ENCODE assay signal across 21 cellular contexts in the genomic region with DNA sequence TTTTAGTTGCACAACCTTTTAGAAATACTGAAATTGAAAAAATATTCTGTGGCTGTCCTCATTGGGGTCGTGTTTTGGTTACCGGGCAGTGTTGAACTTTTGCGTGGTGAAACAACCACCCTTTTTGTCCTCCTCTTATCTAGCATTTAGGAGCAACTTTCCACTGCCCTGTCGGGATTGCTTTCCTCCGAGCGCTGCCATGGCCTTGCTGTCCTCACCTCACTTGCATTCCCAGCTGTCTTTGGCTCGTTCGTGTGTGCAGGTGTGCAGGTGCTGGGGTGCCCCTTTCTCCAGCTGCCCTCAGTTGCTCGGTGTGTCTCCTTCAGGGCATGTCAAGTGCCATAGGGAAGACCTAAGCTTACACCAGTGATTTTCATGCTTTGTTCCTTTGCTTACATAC.
DNase-seq lines count a peak whose midpoint lies in the region; FAIRE-seq and TF ChIP-seq lines count a peak whose summit lies in the region.
"Had no signal": no experiment of that assay in that cellular context is flagged by ENCODE, and none has a peak within 500 bp of the region (broad histone marks: within the 10 kb centered on the region; RNA-seq: fewer than 3 reads in every experiment).

No MANE protein-coding gene starts in this region.

- no peak overlapping the region for H3K4me3 ChIP-seq in osteoblast (ENCODE audit: insufficient read depth, low read length)
- H3K4me3 ChIP-seq: GM23338 had no signal

- H3K4me1 Mint-ChIP-seq in CD14-positive monocyte: peaks cover 39% of the 10 kb centered on the region
- peaks cover 26 to 35% (median 26%) of the 10 kb centered on the region in 3 donors for H3K4me1 Mint-ChIP-seq in IgD-negative memory B cell

- H3K9me3 ChIP-seq in osteoblast (ENCODE audit: low read depth, low read length): no peaks in the 10 kb centered on the region
- H3K9me3 ChIP-seq: BE2C had no signal

- H3K27me3 ChIP-seq in osteoblast (ENCODE audit: insufficient read depth, low read length): no peaks in the 10 kb centered on the region
- H3K27me3 ChIP-seq: BE2C had no signal

- H2AFZ ChIP-seq in osteoblast (ENCODE audit: low read length): no peak overlapping the region
- H2AFZ ChIP-seq: GM23338 had no signal

- H3K27ac Mint-ChIP-seq in CD14-positive monocyte: peak overlapping the region in 6 of 7 donors; percentile 58 to 89 (median 75)
- peak overlapping the region in 2 of 3 donors; percentile 31 to 39 for H3K27ac Mint-ChIP-seq in IgD-negative memory B cell
- H3K27ac Mint-ChIP-seq: CD4-positive, alpha-beta T cell; HFFc6 had no signal

- H3K27ac ChIP-seq in osteoblast (ENCODE audit: low read depth, low read length): no peak overlapping the region

- no peak for TF ChIP-seq POLR2A in H54 (IDR thresholded peaks at IDR 0.05; ENCODE audit: low read depth, low read length)

- no peak for DNase-seq in CD14-positive monocyte (ENCODE audit: low spot score)
- DNase-seq in myocyte (ENCODE audit: low read depth): peak; percentile 58
- peak; percentile 62 for DNase-seq in osteoblast (ENCODE audit: insufficient read length, low spot score, missing footprints)
- DNase-seq in NCI-H345 (lab: John Stamatoyannopoulos, UW): no peak
- no peak for DNase-seq in H54 (ENCODE audit: insufficient read length, low spot score)
- DNase-seq in SIG-M5 treated with dmso at 0.1 percent for 504 hours (lab: John Stamatoyannopoulos, UW; ENCODE audit: unreplicated experiment): no peak
- DNase-seq in NOMO-1 treated with DMSO at 0.1 percent for 48 hours (lab: John Stamatoyannopoulos, UW; ENCODE audit: unreplicated experiment): no peak
- DNase-seq: ACHN; BE2C; C1 segment of cervical spinal cord; CD4-positive, alpha-beta T cell; DMS153; DMS79; GDM1; H7; HFFc6; IMR-90 had no signal

- H3K4me3 Mint-ChIP-seq in CD14-positive monocyte (no peak overlapping the region), IgD-negative memory B cell (no peak overlapping the region)
- H3K4me3 Mint-ChIP-seq: CD4-positive, alpha-beta T cell; GM23338; HFFc6 had no signal

- intact Hi-C loops in CD14-positive monocyte (cut with micrococcal nuclease): no loop called here

- no peaks in the 10 kb centered on the region for H3K4me1 ChIP-seq in osteoblast (ENCODE audit: insufficient read depth, low read length)

- H3K36me3 Mint-ChIP-seq in CD14-positive monocyte: peaks cover 50 to 51% of the 10 kb centered on the region in 2 donors
- H3K36me3 Mint-ChIP-seq in IgD-negative memory B cell: peaks cover 16% of the 10 kb centered on the region

- H3K79me2 ChIP-seq in osteoblast (ENCODE audit: insufficient read depth, low read length): peaks cover 63% of the 10 kb centered on the region

- peaks cover 27% of the 10 kb centered on the region for H4K20me1 ChIP-seq in osteoblast (ENCODE audit: insufficient read depth, low read length)

- FAIRE-seq in H54 (lab: Jason Lieb, UNC): no peak
- FAIRE-seq: A204.1, HTR-8/SVneo had no signal

- peaks cover 0 to 2% (median 0%) of the 10 kb centered on the region in 3 donors for H3K27me3 Mint-ChIP-seq in CD14-positive monocyte (ENCODE audit: low read depth in 3 of 3)
- no peaks in the 10 kb centered on the region for H3K27me3 Mint-ChIP-seq in IgD-negative memory B cell
- H3K27me3 Mint-ChIP-seq: CD4-positive, alpha-beta T cell had no signal

- H3K9me3 Mint-ChIP-seq in CD14-positive monocyte: peaks cover 0 to 3% (median 0%) of the 10 kb centered on the region in 7 donors
- no peaks in the 10 kb centered on the region for H3K9me3 Mint-ChIP-seq in IgD-negative memory B cell
- H3K9me3 Mint-ChIP-seq: CD4-positive, alpha-beta T cell; GM23338; HFFc6 had no signal

- H3K4me2 ChIP-seq in osteoblast (ENCODE audit: insufficient read depth, low read length): no peak overlapping the region
- H3K4me2 ChIP-seq: GM23338 had no signal

- H3K36me3 ChIP-seq in osteoblast (ENCODE audit: insufficient read depth, low read length): no peaks in the 10 kb centered on the region
- H3K36me3 ChIP-seq: BE2C had no signal

- TF ChIP-seq CTCF in CD14-positive monocyte (IDR thresholded peaks at IDR 0.05): no peak
- TF ChIP-seq CTCF in osteoblast (IDR thresholded peaks at IDR 0.05; ENCODE audit: extremely low read depth, low read depth, low read length): no peak

Comparison
In these comparisons a context has a peak if more than half of its experiments do, and no peak if none do; other contexts are left out.
1. DNase-seq: peak in myocyte (single experiment) and osteoblast (single experiment); none in CD14-positive monocyte (single experiment), NCI-H345 (single experiment), H54 (single experiment), SIG-M5 treated with dmso at 0.1 percent for 504 hours (single experiment) and NOMO-1 treated with DMSO at 0.1 percent for 48 hours (single experiment).